22 cellular contexts compared by ENCODE assay signal in genomic region chr1:200372885-200373181, GRCh38. TPM values are rescaled to one million over a fixed set of nuclear protein-coding genes. Genes with fewer than 3 reads are reported as not detected.
DNase-seq lines count a peak whose midpoint lies in the region; ATAC-seq and TF ChIP-seq lines count a peak whose summit lies in the region.
"Had no signal": no experiment of that assay in that cellular context is flagged by ENCODE, and none has a peak within 500 bp of the region (broad histone marks: within the 10 kb centered on the region; RNA-seq: fewer than 3 reads in every experiment).

No MANE protein-coding gene starts in this region.

- H3K4me3 ChIP-seq in SJSA1 = no peak overlapping the region
- H3K4me3 ChIP-seq in endodermal cell (ENCODE audit: low read length) = peak overlapping the region; percentile 74
- H3K4me3 ChIP-seq: HAP-1, ovary, thyroid gland had no signal

- H3K27me3 ChIP-seq in SJSA1 (replicated peaks) (no peaks in the 10 kb centered on the region), endodermal cell (ENCODE audit: control insufficient read depth, insufficient read depth, low read length, poor library complexity, severe bottlenecking) (no peaks in the 10 kb centered on the region)
- H3K27me3 ChIP-seq: ovary, thyroid gland had no signal

- ATAC-seq in GM21619 (IDR thresholded peaks at IDR 0.05; ENCODE audit: unreplicated experiment) = no peak
- ATAC-seq: naive thymus-derived CD8-positive, alpha-beta T cell; stimulated activated naive B cell treated with anti-CD40 and anti-IgM and Interleukin-4, amounts not matched to agents 10 μg/mL and 1 μg/mL and 100 μg/mL, for 72 hours; T-helper 17 cell had no signal

- H3K27me3 Mint-ChIP-seq in HFFc6 (ENCODE audit: insufficient read depth) (peaks cover 3% of the 10 kb centered on the region), endodermal cell (ENCODE audit: insufficient read depth) (no peaks in the 10 kb centered on the region), progenitor cell of endocrine pancreas (no peaks in the 10 kb centered on the region)
- H3K27me3 Mint-ChIP-seq: stimulated activated naive B cell treated with anti-CD40 and anti-IgM and Interleukin-4, amounts not matched to agents 10 μg/mL and 1 μg/mL and 100 μg/mL, for 72 hours; T-helper 17 cell had no signal

- peak overlapping the region; percentile 39 for H3K4me3 Mint-ChIP-seq in HFFc6
- peak overlapping the region; percentile 55 for H3K4me3 Mint-ChIP-seq in endodermal cell
- H3K4me3 Mint-ChIP-seq in progenitor cell of endocrine pancreas (ENCODE audit: low read depth) = no peak overlapping the region
- H3K4me3 Mint-ChIP-seq: naive thymus-derived CD8-positive, alpha-beta T cell; stimulated activated naive B cell treated with anti-CD40 and anti-IgM and Interleukin-4, amounts not matched to agents 10 μg/mL and 1 μg/mL and 100 μg/mL, for 72 hours; T-helper 17 cell had no signal

- H3K4me1 ChIP-seq in SJSA1 (replicated peaks) (peaks cover 53% of the 10 kb centered on the region), endodermal cell (ENCODE audit: control insufficient read depth, insufficient read depth, low read length) (peaks cover 20% of the 10 kb centered on the region)

- H3K27ac Mint-ChIP-seq in HFFc6 (peak overlapping the region; percentile 63), endodermal cell (peak overlapping the region; percentile 82), progenitor cell of endocrine pancreas (peak overlapping the region; percentile 63)
- H3K27ac Mint-ChIP-seq: naive thymus-derived CD8-positive, alpha-beta T cell; stimulated activated naive B cell treated with anti-CD40 and anti-IgM and Interleukin-4, amounts not matched to agents 10 μg/mL and 1 μg/mL and 100 μg/mL, for 72 hours; T-helper 17 cell had no signal

- TF ChIP-seq CTCF in HFFc6 (IDR thresholded peaks at IDR 0.05) = no peak
- TF ChIP-seq CTCF in endodermal cell (conservative IDR thresholded peaks at IDR 0.05) = no peak
- TF ChIP-seq CTCF in progenitor cell of endocrine pancreas (IDR thresholded peaks at IDR 0.05; ENCODE audit: unreplicated experiment) = no peak

- WGBS in endodermal cell (ENCODE audit: insufficient coverage in 1 of 2, insufficient read length in 1 of 2), 2 experiments = 0 to 24% methylated on average over 1 to 2 of the region's 2 CpGs

- DNase-seq in HFFc6 (no peak), SJSA1 (ENCODE audit: low read depth in 1 of 2, low spot score in 2 of 2) (no peak), endodermal cell (peak; percentile 48), progenitor cell of endocrine pancreas (ENCODE audit: low spot score, unreplicated experiment) (no peak), A172 (ENCODE audit: low spot score) (no peak), LoVo (ENCODE audit: low spot score) (no peak)
- no peak for DNase-seq in activated CD4-positive, CD25-positive, alpha-beta regulatory T cell (lab: John Stamatoyannopoulos, UW)
- DNase-seq: activated gamma-delta T cell; central memory CD4-positive, alpha-beta T cell; DMS 273 treated with DMSO at 0.1 percent for 48 hours; GDM1; naive thymus-derived CD8-positive, alpha-beta T cell; NCI-H1105 treated with DMSO at 0.1 percent for 48 hours; NCI-H2107; ovary; SIG-M5; stimulated activated CD4-positive, alpha-beta T cell treated with anti-CD3 and anti-CD28 coated beads, Interleukin-2, amount 100 ng/mL, for 24 hours; stimulated activated naive B cell treated with anti-CD40 and anti-IgM and Interleukin-4, amounts not matched to agents 10 μg/mL and 1 μg/mL and 100 μg/mL, for 72 hours; T-helper 17 cell; thyroid gland had no signal

- no peaks in the 10 kb centered on the region for H3K9me3 Mint-ChIP-seq in HFFc6
- no peaks in the 10 kb centered on the region for H3K9me3 Mint-ChIP-seq in endodermal cell
- no peaks in the 10 kb centered on the region for H3K9me3 Mint-ChIP-seq in progenitor cell of endocrine pancreas (ENCODE audit: low read depth)

- peaks cover 12% of the 10 kb centered on the region for H3K36me3 Mint-ChIP-seq in HFFc6 (ENCODE audit: low read depth)
- peaks cover 8% of the 10 kb centered on the region for H3K36me3 Mint-ChIP-seq in endodermal cell (ENCODE audit: low read depth)
- H3K36me3 Mint-ChIP-seq in progenitor cell of endocrine pancreas (ENCODE audit: insufficient read depth) = no peaks in the 10 kb centered on the region

- H3K27ac ChIP-seq in SJSA1 (peak overlapping the region; percentile 48), endodermal cell (ENCODE audit: low read depth, low read length) (no peak overlapping the region)
- H3K27ac ChIP-seq: ovary, thyroid gland had no signal

- H3K9ac ChIP-seq in endodermal cell (ENCODE audit: extremely low read depth, low read length, poor library complexity, severe bottlenecking) = peak overlapping the region; percentile 28

- H3K9me3 ChIP-seq in SJSA1 (replicated peaks) (0 out of 2 replicates have a peak, but pooled peaks cover 2% of the 10 kb centered on the region), endodermal cell (ENCODE audit: control insufficient read depth, low read length) (no peaks in the 10 kb centered on the region)
- H3K9me3 ChIP-seq: HAP-1, ovary, thyroid gland had no signal

- H3K4me1 Mint-ChIP-seq in HFFc6 (ENCODE audit: low read depth) (peaks cover 72% of the 10 kb centered on the region), endodermal cell (peaks cover 73% of the 10 kb centered on the region), progenitor cell of endocrine pancreas (ENCODE audit: low read depth) (peaks cover 59% of the 10 kb centered on the region)
- H3K4me1 Mint-ChIP-seq: T-helper 17 cell had no signal

- H3K36me3 ChIP-seq in SJSA1 (no peaks in the 10 kb centered on the region), endodermal cell (ENCODE audit: control insufficient read depth, insufficient read depth, low read length) (no peaks in the 10 kb centered on the region)
- H3K36me3 ChIP-seq: HAP-1, ovary, thyroid gland had no signal

RNA-seq across cellular contexts. Expression of gene ZNF281, which starts 37.0 kb away (rescaled TPM):
- 10 to 100 TPM; 37.2 to 50.7 (median 43.9) TPM for total RNA-seq in HFFc6 (2021; fragmentation: NEBNext Ultra II Directional; extraction: Animal tissue kit (Norgen Biotek cat#: 25700))
- 25.1 and 32.0 TPM in 2 replicates for total RNA-seq in SJSA1 (2014; rRNA removed; shearing (Covaris generic))
- total RNA-seq in endodermal cell = 10 to 100 TPM; 51.7 to 61.1 TPM
- 35.6 TPM for polyA plus RNA-seq in endodermal cell (2013, experiment 1 of 2)
- 33.7 TPM for polyA plus RNA-seq in endodermal cell (2013, experiment 2 of 2)
- total RNA-seq in progenitor cell of endocrine pancreas = 34.2 and 35.0 TPM in 2 replicates
- total RNA-seq in A172 (2014; rRNA removed; shearing (Covaris generic)) = 17.1 and 19.1 TPM in 2 replicates
